8 cellular contexts compared by ENCODE assay signal in the genomic region with DNA sequence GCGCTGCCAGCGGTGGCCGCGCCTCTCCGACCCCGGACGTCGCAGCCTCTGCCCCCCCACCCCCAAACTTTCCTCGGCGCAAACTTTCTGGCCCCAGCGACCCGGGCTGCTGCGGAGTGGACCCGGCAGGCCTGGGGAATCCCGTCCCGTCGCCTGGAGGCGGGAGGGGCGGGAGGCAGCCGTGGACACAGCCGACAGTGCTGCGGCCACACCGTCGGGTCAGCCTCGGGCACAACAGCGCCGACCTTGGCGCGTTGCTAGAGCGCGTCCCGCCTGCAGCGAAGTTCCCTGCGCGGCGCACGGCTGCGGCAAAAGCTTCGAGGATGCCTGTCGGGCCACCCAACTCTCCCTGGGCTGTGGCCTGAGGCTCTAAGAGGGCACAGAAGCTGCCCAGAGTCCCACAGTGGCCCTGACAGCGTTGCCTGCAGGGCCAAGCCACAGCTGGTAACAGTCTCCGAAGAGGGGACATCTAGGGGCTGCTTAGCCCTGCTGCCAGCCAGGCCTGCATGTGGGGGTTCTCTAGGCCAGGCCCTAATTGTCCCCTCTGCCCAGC. TPM values are rescaled to one million over a fixed set of nuclear protein-coding genes. Genes with fewer than 3 reads are reported as not detected.
A peak's percentile ranks its signal among the peaks of the same experiment; 100 is the strongest.
DNase-seq lines count a peak whose midpoint lies in the region; ATAC-seq and TF ChIP-seq lines count a peak whose summit lies in the region.
"Had no signal": no experiment of that assay in that cellular context is flagged by ENCODE, and none has a peak within 500 bp of the region (broad histone marks: within the 10 kb centered on the region; RNA-seq: fewer than 3 reads in every experiment).

No MANE protein-coding gene starts in this region.

- ATAC-seq in foreskin keratinocyte (no peak), HG02759 (IDR thresholded peaks at IDR 0.05; ENCODE audit: unreplicated experiment) (no peak)

- H3K4me3 ChIP-seq in HUES48 (ENCODE audit: low read depth, low read length): peak overlapping the region; percentile 1; the same call in 1 of the 2 replicates

- no peaks in the 10 kb centered on the region; the same call in 1 of the 2 replicates for H3K4me1 ChIP-seq in HUES48 (ENCODE audit: control insufficient read depth, insufficient read depth, low read length)
- no peaks in the 10 kb centered on the region for H3K4me1 ChIP-seq in foreskin keratinocyte

- no peaks in the 10 kb centered on the region for H3K9me3 ChIP-seq in HUES48 (ENCODE audit: control insufficient read depth, insufficient read depth, low read length)

- peaks cover 84% of the 10 kb centered on the region for H3K27me3 ChIP-seq in HUES48 (ENCODE audit: control insufficient read depth, insufficient read depth, low read length)
- peaks cover 20% of the 10 kb centered on the region for H3K27me3 ChIP-seq in foreskin keratinocyte

- DNase-seq in astrocyte of the hippocampus (ENCODE audit: low read depth, low spot score) (peak; percentile 71), inferior parietal cortex (ENCODE audit: extremely low spot score) (peak; percentile 9), superior temporal gyrus (ENCODE audit: extremely low spot score) (peak; percentile 51), NCI-H2081 treated with DMSO at 0.1 percent for 48 hours (lab: John Stamatoyannopoulos, UW) (no peak), foreskin keratinocyte (no peak)

- no peak for TF ChIP-seq CTCF in foreskin keratinocyte (conservative IDR thresholded peaks at IDR 0.05)

- H3K36me3 ChIP-seq in HUES48 (ENCODE audit: control insufficient read depth, insufficient read depth, low read length): no peaks in the 10 kb centered on the region

- no peak overlapping the region for H3K9ac ChIP-seq in HUES48 (ENCODE audit: low read depth, low read length)

- H3K27ac ChIP-seq in HUES48 (ENCODE audit: low read depth, low read length): no peak overlapping the region
- H3K27ac ChIP-seq in foreskin keratinocyte: no peak overlapping the region

RNA-seq across cellular contexts. Expression of a gene that starts 1.3 kb away (rescaled TPM):
- 9.4 and 13.0 TPM in 2 replicates for total RNA-seq in foreskin keratinocyte
- polyA plus RNA-seq in foreskin keratinocyte: 3.3 and 5.3 TPM in 2 replicates

RNA-seq across cellular contexts. Expression of a gene that starts 27.2 kb away (rescaled TPM):
- 0.07 and 0.14 TPM in 2 replicates for total RNA-seq in foreskin keratinocyte
- 0.08 TPM in 1 of 2 replicates, not detected in the other for polyA plus RNA-seq in foreskin keratinocyte
- total RNA-seq: NCI-H460 had no signal

RNA-seq across cellular contexts. Expression of a gene that starts 39.6 kb away (rescaled TPM):
- 55.0 and 64.9 TPM in 2 replicates for total RNA-seq in foreskin keratinocyte
- 103 and 106 TPM in 2 replicates for polyA plus RNA-seq in foreskin keratinocyte

RNA-seq across cellular contexts. Expression of a gene that starts 51.0 kb away (rescaled TPM):
- total RNA-seq in foreskin keratinocyte: 120 and 135 TPM in 2 replicates
- polyA plus RNA-seq in foreskin keratinocyte: 131 and 157 TPM in 2 replicates

RNA-seq across cellular contexts. Expression of a gene that starts 58.2 kb away (rescaled TPM):
- 1,472 and 1,606 TPM in 2 replicates for total RNA-seq in foreskin keratinocyte
- polyA plus RNA-seq in foreskin keratinocyte: 1,259 and 1,387 TPM in 2 replicates

Comparison
In these comparisons a context has a peak if more than half of its experiments do, and no peak if none do; other contexts are left out.
1. DNase-seq: peak in astrocyte of the hippocampus (single experiment), inferior parietal cortex (single experiment) and superior temporal gyrus (single experiment); none in NCI-H2081 treated with DMSO at 0.1 percent for 48 hours (single experiment) and foreskin keratinocyte (0 of 2).